Comparison of ENCODE assay signal across 12 cellular contexts in the genomic region with DNA sequence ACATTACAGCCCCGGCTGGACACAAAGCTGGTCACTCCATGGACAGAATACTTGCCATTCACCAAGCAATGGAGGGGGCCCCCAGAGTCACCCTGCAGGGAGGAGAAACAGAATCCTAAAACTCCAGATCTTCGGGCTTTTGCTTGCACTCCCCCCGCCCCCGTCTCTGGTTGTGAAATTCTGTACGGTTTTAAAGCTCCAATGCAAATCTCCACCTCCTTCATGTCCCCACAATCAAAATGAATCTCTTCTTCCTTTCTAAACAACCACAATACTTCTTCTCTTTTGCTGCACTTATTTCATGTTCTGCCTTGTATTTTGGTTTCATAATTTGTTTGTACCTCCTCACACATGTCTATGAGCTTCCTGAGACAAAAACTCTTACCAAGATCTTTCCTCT. TPM values are rescaled to one million over a fixed set of nuclear protein-coding genes. Genes with fewer than 3 reads are reported as not detected.
DNase-seq lines count a peak whose midpoint lies in the region; ATAC-seq and TF ChIP-seq lines count a peak whose summit lies in the region.
"Had no signal": no experiment of that assay in that cellular context is flagged by ENCODE, and none has a peak within 500 bp of the region (broad histone marks: within the 10 kb centered on the region; RNA-seq: fewer than 3 reads in every experiment).

No MANE protein-coding gene starts in this region.

- TF ChIP-seq EP300 in gastroesophageal sphincter (IDR thresholded peaks at IDR 0.05) = no peak

- H3K36me3 ChIP-seq in CD4-positive, alpha-beta memory T cell (ENCODE audit: insufficient read depth, low read length) = no peaks in the 10 kb centered on the region
- H3K36me3 ChIP-seq in gastroesophageal sphincter = no peaks in the 10 kb centered on the region
- H3K36me3 ChIP-seq in PC-3 (ENCODE audit: low read depth, low read length) = no peaks in the 10 kb centered on the region

- ATAC-seq in naive thymus-derived CD8-positive, alpha-beta T cell = peak; percentile 57 to 65
- no peak for ATAC-seq in gastroesophageal sphincter
- ATAC-seq in PC-3 = no peak

- H3F3A ChIP-seq in PC-3 (ENCODE audit: low read length, unreplicated experiment) = no peaks in the 10 kb centered on the region

- DNase-seq in CD4-positive, alpha-beta memory T cell = peak in 2 of 5 donors; percentile 16 to 21
- DNase-seq in Kasumi-1 (lab: John Stamatoyannopoulos, UW) (peak; percentile 25 to 30), PC-3 (no peak), HPDE6-E6E7 (ENCODE audit: extremely low spot score) (no peak)
- DNase-seq in activated T-helper 1 cell treated with anti-CD3 and anti-CD28 coated beads, Interleukin-12 subunit alpha, Interleukin-12 subunit beta, Interleukin-2, Interleukin-4 antibody, amounts not matched to agents 30 ng/mL and 10 ng/mL and 1 ng/mL, durations not matched to agents 14 hours and 24 hours and 36 hours (ENCODE audit: low spot score) = no peak
- peak in 3 of 10 donors; percentile 27 to 49 (median 49) for DNase-seq in naive thymus-derived CD8-positive, alpha-beta T cell
- DNase-seq: aorta, NCI-H2029, retina had no signal

- H3K27me3 ChIP-seq in CD4-positive, alpha-beta memory T cell (ENCODE audit: insufficient read depth, low read length) = no peaks in the 10 kb centered on the region
- peaks cover 3% of the 10 kb centered on the region for H3K27me3 ChIP-seq in gastroesophageal sphincter
- no peaks in the 10 kb centered on the region for H3K27me3 ChIP-seq in PC-3 (ENCODE audit: low read length)

- peaks cover 0 to 3% of the 10 kb centered on the region in 2 donors for H3K36me3 Mint-ChIP-seq in CD4-positive, alpha-beta memory T cell
- no peaks in the 10 kb centered on the region for H3K36me3 Mint-ChIP-seq in activated T-helper 1 cell treated with anti-CD3 and anti-CD28 coated beads, Interleukin-12 subunit alpha, Interleukin-12 subunit beta, Interleukin-2, Interleukin-4 antibody, amounts not matched to agents 30 ng/mL and 10 ng/mL and 1 ng/mL, durations not matched to agents 14 hours and 24 hours and 36 hours (ENCODE audit: low read depth)
- no peaks in the 10 kb centered on the region for H3K36me3 Mint-ChIP-seq in naive thymus-derived CD8-positive, alpha-beta T cell

- H3K4me2 ChIP-seq in PC-3 (ENCODE audit: low read length) = no peak overlapping the region

- no peak for TF ChIP-seq POLR2A in gastroesophageal sphincter (IDR thresholded peaks at IDR 0.05)

- no peak overlapping the region for H3K9ac ChIP-seq in PC-3 (ENCODE audit: low read length)

- H3K9me3 ChIP-seq in CD4-positive, alpha-beta memory T cell (ENCODE audit: control insufficient read depth in 1 of 2, low read length in 2 of 2) = no peaks in the 10 kb centered on the region
- H3K9me3 ChIP-seq in gastroesophageal sphincter (no peaks in the 10 kb centered on the region), PC-3 (ENCODE audit: low read length) (no peaks in the 10 kb centered on the region)

- intact Hi-C loops in CD4-positive, alpha-beta memory T cell (cut with micrococcal nuclease) = loop anchor here (10.0 kb wide), 1 partner anchor 565 kb away; the partner anchor contains the start of gene ATF1
- intact Hi-C loops in activated T-helper 1 cell treated with anti-CD3 and anti-CD28 coated beads, Interleukin-12 subunit alpha, Interleukin-12 subunit beta, Interleukin-2, Interleukin-4 antibody, amounts not matched to agents 30 ng/mL and 10 ng/mL and 1 ng/mL, durations not matched to agents 14 hours and 24 hours and 36 hours (cut with micrococcal nuclease) = loop anchor here (1.0 to 10.0 kb wide), 3 partner anchors 7 to 825 kb away; partner anchors contain the start of genes ATF1 and DIP2B
- intact Hi-C loops in PC-3 (cut with micrococcal nuclease) = loop anchor here (5.0 kb wide), 1 partner anchor 232 kb away; no protein-coding TSS in a partner anchor

- peaks cover 56% of the 10 kb centered on the region for H3K4me1 ChIP-seq in CD4-positive, alpha-beta memory T cell (ENCODE audit: insufficient read depth, low read length)
- H3K4me1 ChIP-seq in gastroesophageal sphincter (no peaks in the 10 kb centered on the region), PC-3 (ENCODE audit: insufficient read depth, low read length) (peaks cover 8% of the 10 kb centered on the region; the same call in 1 of the 2 replicates)

- H4K20me1 ChIP-seq in PC-3 (ENCODE audit: low read length) = no peaks in the 10 kb centered on the region

- H3K79me2 ChIP-seq in PC-3 (ENCODE audit: low read length) = no peaks in the 10 kb centered on the region

- no peaks in the 10 kb centered on the region for H3K27me3 Mint-ChIP-seq in CD4-positive, alpha-beta memory T cell
- H3K27me3 Mint-ChIP-seq in activated T-helper 1 cell treated with anti-CD3 and anti-CD28 coated beads, Interleukin-12 subunit alpha, Interleukin-12 subunit beta, Interleukin-2, Interleukin-4 antibody, amounts not matched to agents 30 ng/mL and 10 ng/mL and 1 ng/mL, durations not matched to agents 14 hours and 24 hours and 36 hours (ENCODE audit: insufficient read depth) = no peaks in the 10 kb centered on the region
- no peaks in the 10 kb centered on the region for H3K27me3 Mint-ChIP-seq in naive thymus-derived CD8-positive, alpha-beta T cell

- POLR2A ChIA-PET in CD4-positive, alpha-beta memory T cell (lab: Charles Lee; ENCODE audit: partially characterized antibody) = interaction anchor here (0.7 to 5.8 kb wide), 7 partner anchors 10 to 91 kb away, joined by 3 to 37 read pairs (median 3); partner anchors contain the start of genes DAZAP2 and SMAGP
- POLR2A ChIA-PET in naive thymus-derived CD8-positive, alpha-beta T cell (lab: Charles Lee) = interaction anchor here (0.7 to 18.6 kb wide), 5 partner anchors 11 to 1891 kb away, joined by 3 to 406 read pairs (median 19); partner anchors contain the start of genes BIN2, DAZAP2 and POU6F1
- POLR2A ChIA-PET in PC-3 (lab: Charles Lee; ENCODE audit: unreplicated experiment) = interaction anchor here (0.7 kb wide), 1 partner anchor 59 kb away, joined by 3 read pairs; no protein-coding TSS in a partner anchor

- no peaks in the 10 kb centered on the region for H3K9me2 ChIP-seq in PC-3 (replicated peaks; ENCODE audit: low read length)

- CTCF ChIA-PET in CD4-positive, alpha-beta memory T cell (lab: Charles Lee; ENCODE audit: partially characterized antibody) = interaction anchor here (0.9 to 4.5 kb wide), 3 partner anchors 11 to 67 kb away, joined by 3 to 37 read pairs (median 3); no protein-coding TSS in a partner anchor
- CTCF ChIA-PET in PC-3 (lab: Charles Lee) = no interaction called here

- TF ChIP-seq CTCF in gastroesophageal sphincter (IDR thresholded peaks at IDR 0.05) = no peak
- no peak for TF ChIP-seq CTCF in PC-3 (conservative IDR thresholded peaks at IDR 0.05; ENCODE audit: low read depth, low read length)

- H2AFZ ChIP-seq in PC-3 (ENCODE audit: low read length) = no peak overlapping the region

- peak overlapping the region; percentile 72 to 90 (median 77) for H3K4me3 Mint-ChIP-seq in CD4-positive, alpha-beta memory T cell
- H3K4me3 Mint-ChIP-seq in activated T-helper 1 cell treated with anti-CD3 and anti-CD28 coated beads, Interleukin-12 subunit alpha, Interleukin-12 subunit beta, Interleukin-2, Interleukin-4 antibody, amounts not matched to agents 30 ng/mL and 10 ng/mL and 1 ng/mL, durations not matched to agents 14 hours and 24 hours and 36 hours = peak overlapping the region; percentile 19
- H3K4me3 Mint-ChIP-seq in naive thymus-derived CD8-positive, alpha-beta T cell = peak overlapping the region; percentile 66 to 89 (median 80)

- BruUV-seq in PC-3 (replicated peaks; lab: Mats Ljungman, UMichigan) = no TSS peak

- 58 to 92% methylated on average over 3 to 4 of the region's 5 CpGs for WGBS in gastroesophageal sphincter (ENCODE audit: low coverage in 1 of 2), 2 donors

- no peaks in the 10 kb centered on the region for H3K9me3 Mint-ChIP-seq in CD4-positive, alpha-beta memory T cell
- H3K9me3 Mint-ChIP-seq in activated T-helper 1 cell treated with anti-CD3 and anti-CD28 coated beads, Interleukin-12 subunit alpha, Interleukin-12 subunit beta, Interleukin-2, Interleukin-4 antibody, amounts not matched to agents 30 ng/mL and 10 ng/mL and 1 ng/mL, durations not matched to agents 14 hours and 24 hours and 36 hours = no peaks in the 10 kb centered on the region
- no peaks in the 10 kb centered on the region for H3K9me3 Mint-ChIP-seq in naive thymus-derived CD8-positive, alpha-beta T cell

- peak overlapping the region; percentile 50 for H3K27ac ChIP-seq in CD4-positive, alpha-beta memory T cell (ENCODE audit: low read depth, low read length)
- H3K27ac ChIP-seq in gastroesophageal sphincter (no peak overlapping the region), PC-3 (ENCODE audit: low read length) (no peak overlapping the region)

- H3K27ac Mint-ChIP-seq in CD4-positive, alpha-beta memory T cell = peak overlapping the region; percentile 88 to 98 (median 92)
- H3K27ac Mint-ChIP-seq in activated T-helper 1 cell treated with anti-CD3 and anti-CD28 coated beads, Interleukin-12 subunit alpha, Interleukin-12 subunit beta, Interleukin-2, Interleukin-4 antibody, amounts not matched to agents 30 ng/mL and 10 ng/mL and 1 ng/mL, durations not matched to agents 14 hours and 24 hours and 36 hours = peak overlapping the region; percentile 30
- peak overlapping the region; percentile 64 to 96 (median 88) for H3K27ac Mint-ChIP-seq in naive thymus-derived CD8-positive, alpha-beta T cell

- no peak overlapping the region for H3K4me3 ChIP-seq in CD4-positive, alpha-beta memory T cell (ENCODE audit: low read length in 2 of 2)
- no peak overlapping the region for H3K4me3 ChIP-seq in gastroesophageal sphincter
- no peak overlapping the region for H3K4me3 ChIP-seq in PC-3 (ENCODE audit: low read length)

- H3K4me1 Mint-ChIP-seq in CD4-positive, alpha-beta memory T cell = peaks cover 41 to 64% (median 54%) of the 10 kb centered on the region in 4 donors
- peaks cover 58% of the 10 kb centered on the region for H3K4me1 Mint-ChIP-seq in activated T-helper 1 cell treated with anti-CD3 and anti-CD28 coated beads, Interleukin-12 subunit alpha, Interleukin-12 subunit beta, Interleukin-2, Interleukin-4 antibody, amounts not matched to agents 30 ng/mL and 10 ng/mL and 1 ng/mL, durations not matched to agents 14 hours and 24 hours and 36 hours (ENCODE audit: low read depth)
- H3K4me1 Mint-ChIP-seq in naive thymus-derived CD8-positive, alpha-beta T cell = peaks cover 28 to 74% (median 67%) of the 10 kb centered on the region in 4 donors

RNA-seq across cellular contexts. Expression of gene BIN2, which starts 5.8 kb away (rescaled TPM):
- 100 to 1,000 TPM; 215 to 221 TPM for total RNA-seq in CD4-positive, alpha-beta memory T cell
- 100 to 1,000 TPM; 183 to 309 TPM for polyA plus RNA-seq in CD4-positive, alpha-beta memory T cell
- total RNA-seq in activated T-helper 1 cell treated with anti-CD3 and anti-CD28 coated beads, Interleukin-12 subunit alpha, Interleukin-12 subunit beta, Interleukin-2, Interleukin-4 antibody, amounts not matched to agents 30 ng/mL and 10 ng/mL and 1 ng/mL, durations not matched to agents 14 hours and 24 hours and 36 hours = 40.9 and 43.3 TPM in 2 replicates
- 100 to 1,000 TPM; 257 to 267 TPM for total RNA-seq in naive thymus-derived CD8-positive, alpha-beta T cell
- 100 to 1,000 TPM; 228 to 303 (median 266) TPM for polyA plus RNA-seq in naive thymus-derived CD8-positive, alpha-beta T cell
- total RNA-seq in gastroesophageal sphincter (1 to 10 TPM in 3 of 4 donors, under 1 TPM in 1; 0.62 to 5.4 (median 2.0) TPM), PC-3 (2014; rRNA removed) (not detected in 2 replicates)
- total RNA-seq: dermis microvascular lymphatic vessel endothelial cell, fibroblast of villous mesenchyme had no signal

RNA-seq across cellular contexts. Expression of gene CELA1, which starts 16.7 kb away (rescaled TPM):
- total RNA-seq in CD4-positive, alpha-beta memory T cell = under 1 TPM; 0.36 to 0.73 TPM
- 1 to 10 TPM; 1.6 to 3.7 TPM for polyA plus RNA-seq in CD4-positive, alpha-beta memory T cell
- total RNA-seq in activated T-helper 1 cell treated with anti-CD3 and anti-CD28 coated beads, Interleukin-12 subunit alpha, Interleukin-12 subunit beta, Interleukin-2, Interleukin-4 antibody, amounts not matched to agents 30 ng/mL and 10 ng/mL and 1 ng/mL, durations not matched to agents 14 hours and 24 hours and 36 hours = not detected in 2 replicates
- 1 to 10 TPM; 2.2 to 2.5 TPM for total RNA-seq in naive thymus-derived CD8-positive, alpha-beta T cell
- 1 to 10 TPM; 3.6 to 9.8 (median 8.1) TPM for polyA plus RNA-seq in naive thymus-derived CD8-positive, alpha-beta T cell
- total RNA-seq in gastroesophageal sphincter (not detected), PC-3 (2014; rRNA removed) (not detected in 2 replicates)
- total RNA-seq: aorta, dermis microvascular lymphatic vessel endothelial cell, fibroblast of villous mesenchyme had no signal
- polyA plus RNA-seq: aorta had no signal

RNA-seq across cellular contexts. Expression of gene SMAGP, which starts 59.5 kb away (rescaled TPM):
- 1 to 10 TPM; 3.9 to 5.5 TPM for total RNA-seq in CD4-positive, alpha-beta memory T cell
- polyA plus RNA-seq in CD4-positive, alpha-beta memory T cell = 10 to 100 TPM; 10.6 to 18.9 TPM
- total RNA-seq in activated T-helper 1 cell treated with anti-CD3 and anti-CD28 coated beads, Interleukin-12 subunit alpha, Interleukin-12 subunit beta, Interleukin-2, Interleukin-4 antibody, amounts not matched to agents 30 ng/mL and 10 ng/mL and 1 ng/mL, durations not matched to agents 14 hours and 24 hours and 36 hours = 0.16 TPM in 1 of 2 replicates, not detected in the other
- 1 to 10 TPM; 5.5 to 6.9 TPM for total RNA-seq in naive thymus-derived CD8-positive, alpha-beta T cell
- 10 to 100 TPM; 15.1 to 18.5 (median 15.6) TPM for polyA plus RNA-seq in naive thymus-derived CD8-positive, alpha-beta T cell
- total RNA-seq in gastroesophageal sphincter = 1 to 10 TPM; 1.2 to 8.0 (median 3.6) TPM
- 55.3 and 62.5 TPM in 2 replicates for total RNA-seq in PC-3 (2014; rRNA removed)

Comparison
In these comparisons a context has a peak if more than half of its experiments do, and no peak if none do; other contexts are left out.
1. DNase-seq: peak in Kasumi-1 (2 of 2); none in activated T-helper 1 cell treated with anti-CD3 and anti-CD28 coated beads, Interleukin-12 subunit alpha, Interleukin-12 subunit beta, Interleukin-2, Interleukin-4 antibody, amounts not matched to agents 30 ng/mL and 10 ng/mL and 1 ng/mL, durations not matched to agents 14 hours and 24 hours and 36 hours (single experiment), PC-3 (single experiment) and HPDE6-E6E7 (single experiment).
2. H3K27ac Mint-ChIP-seq: peak in every context shown above with its lines; median percentile 92 in CD4-positive, alpha-beta memory T cell; 88 in naive thymus-derived CD8-positive, alpha-beta T cell; 30 in activated T-helper 1 cell treated with anti-CD3 and anti-CD28 coated beads, Interleukin-12 subunit alpha, Interleukin-12 subunit beta, Interleukin-2, Interleukin-4 antibody, amounts not matched to agents 30 ng/mL and 10 ng/mL and 1 ng/mL, durations not matched to agents 14 hours and 24 hours and 36 hours.
3. H3K4me3 Mint-ChIP-seq: peak in every context shown above with its lines; median percentile 80 in naive thymus-derived CD8-positive, alpha-beta T cell; 77 in CD4-positive, alpha-beta memory T cell; 19 in activated T-helper 1 cell treated with anti-CD3 and anti-CD28 coated beads, Interleukin-12 subunit alpha, Interleukin-12 subunit beta, Interleukin-2, Interleukin-4 antibody, amounts not matched to agents 30 ng/mL and 10 ng/mL and 1 ng/mL, durations not matched to agents 14 hours and 24 hours and 36 hours.
4. ATAC-seq: peak in naive thymus-derived CD8-positive, alpha-beta T cell (2 of 2); none in gastroesophageal sphincter (single experiment) and PC-3 (single experiment).